In genomic region chr2:85315921-85316320, GRCh38 we compare ENCODE assay signal across 1 cellular context.
TF ChIP-seq lines count a peak whose summit lies in the region.

No MANE protein-coding gene starts in this region.

TF ChIP-seq in K562, 482 proteins besides CTCF, POLR2A, EP300 and RAD21:
- TF ChIP-seq POLR2G (IDR thresholded peaks at IDR 0.05; ENCODE audit: low read depth, low read length) (peak; percentile 49), RBFOX2 (IDR thresholded peaks at IDR 0.05; ENCODE audit: low read depth, low read length) (peak; percentile 51; the same call in 1 of the 2 replicates)
TF ChIP-seq in K562: peak in this region for 2; not testable (repeated sequence) for 480.
